ENCODE assay signal across 10 cellular contexts in genomic region chr12:16346931-16347330, GRCh38. TPM values are rescaled to one million over a fixed set of nuclear protein-coding genes. Genes with fewer than 3 reads are reported as not detected.
DNase-seq lines count a peak whose midpoint lies in the region; ATAC-seq, FAIRE-seq and TF ChIP-seq lines count a peak whose summit lies in the region.
"Had no signal": no experiment of that assay in that cellular context is flagged by ENCODE, and none has a peak within 500 bp of the region (broad histone marks: within the 10 kb centered on the region; RNA-seq: fewer than 3 reads in every experiment).

No MANE protein-coding gene starts in this region.

- H3K4me2 ChIP-seq in K562 (ENCODE audit: insufficient read depth, low read length): peak overlapping the region; percentile 78

- H3K27ac ChIP-seq in HUES6 (ENCODE audit: low read depth, low read length): peak overlapping the region; percentile 63; the same call in 1 of the 2 replicates
- peak overlapping the region; percentile 81; the same call in 2 of the 3 replicates for H3K27ac ChIP-seq in K562 (ENCODE audit: extremely low read depth, low read depth, low read length)
- H3K27ac ChIP-seq in iPS-18a (ENCODE audit: low read length): peak overlapping the region; percentile 38
- peak overlapping the region in 13 of 21 experiments; percentile 69 to 83 (median 77) for H3K27ac ChIP-seq in skin epidermis

- H3K79me2 ChIP-seq in K562 (ENCODE audit: control insufficient read depth, insufficient read depth, low read length): peaks cover 27% of the 10 kb centered on the region

- CTCF ChIA-PET in K562 (lab: Yijun Ruan, JAX; ENCODE audit: low intra/inter-chr PET ratio): no interaction called here

- no peak for TF ChIP-seq EP300 in K562 (IDR thresholded peaks at IDR 0.05; ENCODE audit: low read length)

- ATAC-seq in K562: peak; percentile 6; the same call in 1 of the 3 replicates

- H4K20me1 ChIP-seq in K562 (replicated peaks; ENCODE audit: control insufficient read depth, insufficient read depth, low read length): no peaks in the 10 kb centered on the region

- BruUV-seq in K562 (replicated peaks; lab: Mats Ljungman, UMichigan): no TSS peak

- intact Hi-C loops in K562 (cut with micrococcal nuclease): no loop called here

- peak overlapping the region; percentile 65 for H3K9ac ChIP-seq in HUES6 (ENCODE audit: low read length)
- H3K9ac ChIP-seq in K562 (ENCODE audit: insufficient read depth in 1 of 2, low read depth in 2 of 2, low read length in 2 of 2): peak overlapping the region in 1 of 2 experiments; percentile 80; a peak in 2 of 4 replicates
- peak overlapping the region; percentile 87 for H3K9ac ChIP-seq in iPS-18a (ENCODE audit: low read length)

- H3K9me3 ChIP-seq in HUES6 (ENCODE audit: control insufficient read depth, insufficient read depth, low read depth, low read length): no peaks in the 10 kb centered on the region
- no peaks in the 10 kb centered on the region for H3K9me3 ChIP-seq in K562 (replicated peaks; ENCODE audit: control insufficient read depth, insufficient read depth, low read depth, low read length)
- H3K9me3 ChIP-seq in iPS-18a (ENCODE audit: control insufficient read depth, low read depth, low read length): no peaks in the 10 kb centered on the region

- H2AFZ ChIP-seq in K562 (ENCODE audit: low read depth, low read length): peak overlapping the region; percentile 88

- no peaks in the 10 kb centered on the region for H3K9me1 ChIP-seq in K562 (ENCODE audit: control insufficient read depth, insufficient read depth, low read length)

- no peak for TF ChIP-seq RAD21 in K562 (CRISPR knock-in tag; conservative IDR thresholded peaks at IDR 0.05 in 1 of 2, IDR thresholded peaks at IDR 0.05 in 1 of 2)

- POLR2A ChIA-PET in K562 (lab: Yijun Ruan, JAX): no interaction called here

- in situ Hi-C loops in K562 (cut with MboI): no loop called here

- DNase-seq in K562 (ENCODE audit: extremely low read depth in 1 of 4, low spot score in 3 of 4): no peak
- DNase-seq in superior temporal gyrus (ENCODE audit: extremely low spot score): no peak
- DNase-seq in HPDE6-E6E7 (ENCODE audit: extremely low spot score): no peak
- no peak for DNase-seq in DMS 273 treated with DMSO at 0.1 percent for 48 hours (lab: John Stamatoyannopoulos, UW)
- no peak for DNase-seq in NCI-H524 (lab: John Stamatoyannopoulos, UW)
- DNase-seq: NCI-H1436 treated with DMSO at 0.1 percent for 48 hours had no signal

- H3K36me3 ChIP-seq in HUES6 (ENCODE audit: control insufficient read depth, insufficient read depth, low read length) (peaks cover 14% of the 10 kb centered on the region; the same call in 1 of the 2 replicates), K562 (ENCODE audit: control insufficient read depth, insufficient read depth, low read length) (0 out of 3 replicates have a peak, but pooled peaks cover 3% of the 10 kb centered on the region), iPS-18a (ENCODE audit: control insufficient read depth, low read depth, low read length) (peaks cover 5% of the 10 kb centered on the region)

- H3K27me3 ChIP-seq in HUES6 (ENCODE audit: control insufficient read depth, insufficient read depth, low read length) (no peaks in the 10 kb centered on the region), K562 (ENCODE audit: control insufficient read depth in 2 of 2, insufficient read depth in 2 of 2, low read length in 2 of 2) (no peaks in the 10 kb centered on the region), iPS-18a (ENCODE audit: control insufficient read depth, insufficient read depth, low read length) (no peaks in the 10 kb centered on the region)

- TF ChIP-seq CTCF in K562 (IDR thresholded peaks at IDR 0.05 in 2 of 3, conservative IDR thresholded peaks at IDR 0.05 in 1 of 3; ENCODE audit: insufficient read depth in 2 of 3, low read depth in 1 of 3, low read length in 3 of 3): no peak

- H3K4me1 ChIP-seq in HUES6 (ENCODE audit: control insufficient read depth, insufficient read depth, low read length) (peaks cover 21% of the 10 kb centered on the region), K562 (replicated peaks in 1 of 2; ENCODE audit: control insufficient read depth in 2 of 2, insufficient read depth in 2 of 2, low read length in 2 of 2) (peaks cover 3 to 5% of the 10 kb centered on the region in 2 experiments; a peak in 2 of 5 replicates), iPS-18a (ENCODE audit: control insufficient read depth, low read depth, low read length) (peaks cover 22% of the 10 kb centered on the region)

- no peak for TF ChIP-seq POLR2A in K562 (conservative IDR thresholded peaks at IDR 0.05)

- FAIRE-seq in K562 (lab: Jason Lieb, UNC): no peak
- FAIRE-seq: TTC549 had no signal

- 23% methylated on average over 5 of the region's 6 CpGs for WGBS in K562 (ENCODE audit: insufficient coverage, low coverage, missing lambda C conversion rate)

- peak overlapping the region; percentile 66 for H3K4me3 ChIP-seq in HUES6 (ENCODE audit: low read depth, low read length)
- peak overlapping the region; percentile 42; the same call in 1 of the 2 replicates for H3K4me3 ChIP-seq in K562
- H3K4me3 ChIP-seq in iPS-18a (ENCODE audit: low read length): peak overlapping the region; percentile 74
- peak overlapping the region in 6 of 7 experiments; percentile 29 to 43 (median 36) for H3K4me3 ChIP-seq in skin epidermis

TF ChIP-seq in K562, 482 proteins besides CTCF, POLR2A, EP300 and RAD21:
- TF ChIP-seq ZNF316 (IDR thresholded peaks at IDR 0.05): peak; percentile 43
- TF ChIP-seq, protein P1, sequence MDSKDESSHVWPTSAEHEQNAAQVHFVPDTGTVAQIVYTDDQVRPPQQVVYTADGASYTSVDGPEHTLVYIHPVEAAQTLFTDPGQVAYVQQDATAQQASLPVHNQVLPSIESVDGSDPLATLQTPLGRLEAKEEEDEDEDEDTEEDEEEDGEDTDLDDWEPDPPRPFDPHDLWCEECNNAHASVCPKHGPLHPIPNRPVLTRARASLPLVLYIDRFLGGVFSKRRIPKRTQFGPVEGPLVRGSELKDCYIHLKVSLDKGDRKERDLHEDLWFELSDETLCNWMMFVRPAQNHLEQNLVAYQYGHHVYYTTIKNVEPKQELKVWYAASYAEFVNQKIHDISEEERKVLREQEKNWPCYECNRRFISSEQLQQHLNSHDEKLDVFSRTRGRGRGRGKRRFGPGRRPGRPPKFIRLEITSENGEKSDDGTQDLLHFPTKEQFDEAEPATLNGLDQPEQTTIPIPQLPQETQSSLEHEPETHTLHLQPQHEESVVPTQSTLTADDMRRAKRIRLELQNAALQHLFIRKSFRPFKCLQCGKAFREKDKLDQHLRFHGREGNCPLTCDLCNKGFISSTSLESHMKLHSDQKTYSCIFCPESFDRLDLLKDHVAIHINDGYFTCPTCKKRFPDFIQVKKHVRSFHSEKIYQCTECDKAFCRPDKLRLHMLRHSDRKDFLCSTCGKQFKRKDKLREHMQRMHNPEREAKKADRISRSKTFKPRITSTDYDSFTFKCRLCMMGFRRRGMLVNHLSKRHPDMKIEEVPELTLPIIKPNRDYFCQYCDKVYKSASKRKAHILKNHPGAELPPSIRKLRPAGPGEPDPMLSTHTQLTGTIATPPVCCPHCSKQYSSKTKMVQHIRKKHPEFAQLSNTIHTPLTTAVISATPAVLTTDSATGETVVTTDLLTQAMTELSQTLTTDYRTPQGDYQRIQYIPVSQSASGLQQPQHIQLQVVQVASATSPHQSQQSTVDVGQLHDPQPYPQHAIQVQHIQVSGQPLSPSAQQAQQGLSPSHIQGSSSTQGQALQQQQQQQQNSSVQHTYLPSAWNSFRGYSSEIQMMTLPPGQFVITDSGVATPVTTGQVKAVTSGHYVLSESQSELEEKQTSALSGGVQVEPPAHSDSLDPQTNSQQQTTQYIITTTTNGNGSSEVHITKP (IDR thresholded peaks at IDR 0.05; ENCODE audit: partially characterized antibody): peak; percentile 30
- no peak for TF ChIP-seq ARID2 (IDR thresholded peaks at IDR 0.05)
TF ChIP-seq in K562: peak in this region for 2.

RNA-seq across cellular contexts. Expression of gene MGST1, which starts 0.5 kb away (rescaled TPM):
- 31.4 and 43.1 TPM in 2 replicates for total RNA-seq in K562 (2011; cell fraction: chromatin; rRNA removed; ENCODE audit: low replicate concordance)
- total RNA-seq in K562 (2011; cell fraction: nucleolus; rRNA removed): 38.7 and 44.2 TPM in 2 replicates
- 52.0 and 58.9 TPM in 2 replicates for total RNA-seq in K562 (2011; cell fraction: nucleoplasm; rRNA removed)
- total RNA-seq in K562 (2014; rRNA removed) (12.1 and 19.8 TPM in 2 replicates), K562 (2014; rRNA removed; fragmentation: Illumina TruSeq; extraction: Trizol) (44.0 and 47.6 TPM in 2 replicates), K562 (2015; rRNA removed; fragmentation: Illumina TruSeq; extraction: Trizol) (31.4 and 32.8 TPM in 2 replicates), K562 (2021) (48.0 and 54.9 TPM in 2 replicates)
- polyA plus RNA-seq in K562 (2011; rRNA removed) (73.3 and 113 TPM in 2 replicates), K562 (2014; fragmentation: Illumina TruSeq; extraction: Trizol) (129 and 168 TPM in 2 replicates), K562 (2014; fragmentation: Nextera tagmentation; extraction: Ambion mirVana) (100 to 1,000 TPM; 153 to 190 TPM), K562 (2014; rRNA removed) (74.9 and 77.2 TPM in 2 replicates)
- 50.0 and 82.8 TPM in 2 replicates for polyA plus RNA-seq in K562 (2011; cell fraction: cytosol; rRNA removed)
- 37.0 and 60.4 TPM in 2 replicates for polyA plus RNA-seq in K562 (2011; cell fraction: nucleus; rRNA removed)
- polyA plus RNA-seq in K562 (2012): 43.2 and 59.3 TPM in 2 replicates
- polyA minus RNA-seq in K562 (2011; rRNA and poly(A)+ RNA removed): 49.0 and 56.6 TPM in 2 replicates
- 30.2 and 30.9 TPM in 2 replicates for polyA minus RNA-seq in K562 (2011; cell fraction: cytosol; rRNA and poly(A)+ RNA removed)
- polyA minus RNA-seq in K562 (2011; cell fraction: nucleus; rRNA and poly(A)+ RNA removed): 6.9 and 21.2 TPM in 2 replicates
